In the genomic region with DNA sequence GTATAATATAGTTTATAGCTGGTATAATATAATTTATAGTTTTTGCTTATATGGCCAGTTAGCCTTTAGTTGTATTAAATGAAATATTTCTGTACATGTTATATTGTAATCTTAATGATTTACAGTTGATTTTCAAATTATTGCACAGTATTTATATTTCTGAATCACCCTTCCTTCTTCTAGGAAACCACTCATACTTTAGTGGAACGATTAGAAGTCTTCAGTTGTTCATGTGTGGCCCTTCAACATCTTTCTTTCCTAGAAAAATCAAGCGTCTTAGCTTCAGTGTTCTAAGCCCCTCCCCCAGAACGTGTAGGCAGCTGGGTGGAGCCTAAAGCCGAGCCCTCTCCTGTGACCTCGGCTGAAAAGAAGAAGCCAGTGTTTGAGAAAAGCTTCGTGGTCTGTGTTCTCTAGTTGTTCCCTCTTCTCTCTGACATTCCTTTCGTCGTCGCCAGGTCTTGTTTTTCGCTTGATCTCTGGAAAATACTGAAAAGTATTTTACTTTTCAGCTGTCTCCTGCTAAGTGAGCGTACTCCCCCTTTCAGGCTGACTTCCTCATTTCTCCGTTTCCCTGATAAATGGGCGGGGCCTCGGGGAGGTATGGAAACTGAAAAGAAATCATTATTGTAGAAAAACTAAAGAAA, we compare ENCODE assay signal across 7 cellular contexts.
DNase-seq lines count a peak whose midpoint lies in the region; ATAC-seq and TF ChIP-seq lines count a peak whose summit lies in the region.

A gene with protein sequence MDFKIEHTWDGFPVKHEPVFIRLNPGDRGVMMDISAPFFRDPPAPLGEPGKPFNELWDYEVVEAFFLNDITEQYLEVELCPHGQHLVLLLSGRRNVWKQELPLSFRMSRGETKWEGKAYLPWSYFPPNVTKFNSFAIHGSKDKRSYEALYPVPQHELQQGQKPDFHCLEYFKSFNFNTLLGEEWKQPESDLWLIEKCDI (plus strand): TSS at position 342 of the 644 bp plus-strand sequence. CDS start 6,459 bp downstream, outside the sequence.

- H3K4me3 ChIP-seq in choroid plexus epithelial cell (ENCODE audit: low read depth, low read length), result peak within 1 kb of the TSS; percentile 61

- DNase-seq in NCI-H2196 treated with DMSO at 0.1 percent for 48 hours (lab: John Stamatoyannopoulos, UW; ENCODE audit: unreplicated experiment) (peak; percentile 43), choroid plexus epithelial cell (ENCODE audit: low read depth) (peak; percentile 84), kidney tubule cell (ENCODE audit: low spot score) (peak; percentile 74)
- DNase-seq in activated CD4-positive, CD25-positive, alpha-beta regulatory T cell treated with anti-CD3 and anti-CD28 coated beads, Interleukin-2, amount 50 U/mL, for 72 hours, result peak; percentile 61
- DNase-seq in stimulated activated CD4-positive, alpha-beta T cell treated with anti-CD3 and anti-CD28 coated beads, Interleukin-1b, Interleukin-23, amount 100 ng/mL, for 4 hours (ENCODE audit: low read depth in 2 of 2), result peak; percentile 54 to 68

- TF ChIP-seq CTCF in choroid plexus epithelial cell (conservative IDR thresholded peaks at IDR 0.05; ENCODE audit: low read depth, low read length), result no peak

- ATAC-seq in GM18511 (IDR thresholded peaks at IDR 0.05; ENCODE audit: unreplicated experiment) (peak; percentile 48), HG02884 (IDR thresholded peaks at IDR 0.05; ENCODE audit: unreplicated experiment) (peak; percentile 40)

Comparison
In these comparisons a context has a peak if more than half of its experiments do, and no peak if none do; other contexts are left out.
1. Peak in every context shown above with its lines: DNase-seq, ATAC-seq and H3K4me3 ChIP-seq.